In genomic region chr4:6782846-6783110, GRCh38 we compare ENCODE assay signal across 8 cellular contexts. TPM values are rescaled to one million over a fixed set of nuclear protein-coding genes. Genes with fewer than 3 reads are reported as not detected.
DNase-seq lines count a peak whose midpoint lies in the region; ATAC-seq and TF ChIP-seq lines count a peak whose summit lies in the region.

No MANE protein-coding gene starts in this region.

- POLR2A ChIA-PET in AG04450 (lab: Yijun Ruan, JAX) = interaction anchor here (1.4 kb wide), 1 partner anchor 13 kb away, joined by 3 read pairs; no protein-coding TSS in a partner anchor

- intact Hi-C loops in colonic mucosa (cut with DNase I) = no loop called here

- H3K27ac ChIP-seq in AG04450 (ENCODE audit: low read depth, low read length) (peak overlapping the region; percentile 91), colonic mucosa (peak overlapping the region; percentile 99)

- H3K9me3 ChIP-seq in AG04450 (ENCODE audit: control insufficient read depth, insufficient read depth, low read length) (no peaks in the 10 kb centered on the region), colonic mucosa (no peaks in the 10 kb centered on the region), mucosa of stomach (ENCODE audit: control insufficient read depth, low read length) (no peaks in the 10 kb centered on the region)

- peaks cover 6% of the 10 kb centered on the region for H3K4me1 ChIP-seq in colonic mucosa
- no peaks in the 10 kb centered on the region for H3K4me1 ChIP-seq in mucosa of stomach (ENCODE audit: control insufficient read depth, insufficient read depth, low read length)

- peak; percentile 8 for ATAC-seq in HG03565 (IDR thresholded peaks at IDR 0.05; ENCODE audit: unreplicated experiment)
- ATAC-seq in GM18511 (IDR thresholded peaks at IDR 0.05; ENCODE audit: unreplicated experiment) = no peak

- H3K27me3 ChIP-seq in AG04450 (ENCODE audit: control insufficient read depth, insufficient read depth, low read length) (no peaks in the 10 kb centered on the region), colonic mucosa (no peaks in the 10 kb centered on the region), mucosa of stomach (ENCODE audit: control insufficient read depth, insufficient read depth, low read length) (no peaks in the 10 kb centered on the region)

- H3K9ac ChIP-seq in colonic mucosa (ENCODE audit: low read depth in 2 of 2, low read length in 2 of 2) (peak overlapping the region; percentile 87 to 100), mucosa of stomach (ENCODE audit: low read length) (peak overlapping the region; percentile 96)

- DNase-seq in AG04450 (ENCODE audit: low read depth, low spot score) (no peak), colonic mucosa (no peak), OCI-M2 (lab: John Stamatoyannopoulos, UW; ENCODE audit: unreplicated experiment) (no peak), KBM-7 (no peak), NCI-H2081 (lab: John Stamatoyannopoulos, UW) (no peak)

- H3K4me3 ChIP-seq in AG04450 (ENCODE audit: low read depth, low read length) (peak overlapping the region; percentile 87), colonic mucosa (peak overlapping the region; percentile 98), mucosa of stomach (ENCODE audit: low read length) (peak overlapping the region; percentile 62)

- CTCF ChIA-PET in AG04450 (lab: Charles Lee) = interaction anchor here (0.8 to 2.0 kb wide), 2 partner anchors 91 to 1157 kb away, joined by 7 to 16 read pairs; no protein-coding TSS in a partner anchor

- no peak for TF ChIP-seq CTCF in AG04450 (IDR thresholded peaks at IDR 0.05; ENCODE audit: low read depth, low read length)
- no peak for TF ChIP-seq CTCF in colonic mucosa (IDR thresholded peaks at IDR 0.05)

- in situ Hi-C loops in KBM-7 (cut with MboI; ENCODE audit: low pct_unique_long_range_greater_than_20kb, low sequenced_read_pairs) = no loop called here

- H3K36me3 ChIP-seq in colonic mucosa (no peaks in the 10 kb centered on the region), mucosa of stomach (ENCODE audit: control insufficient read depth, insufficient read depth, low read length) (no peaks in the 10 kb centered on the region)

RNA-seq across cellular contexts. Expression of gene KIAA0232, which starts 0.3 kb away (rescaled TPM):
- polyA plus RNA-seq in AG04450 (2011; rRNA removed) = 20.9 and 25.0 TPM in 2 replicates
- 15.6 and 22.7 TPM in 2 replicates for polyA minus RNA-seq in AG04450 (2011; rRNA and poly(A)+ RNA removed)
- total RNA-seq in colonic mucosa = 10 to 100 TPM; 20.8 to 32.8 TPM
